ENCODE assay signal across 6 cellular contexts in the genomic region with DNA sequence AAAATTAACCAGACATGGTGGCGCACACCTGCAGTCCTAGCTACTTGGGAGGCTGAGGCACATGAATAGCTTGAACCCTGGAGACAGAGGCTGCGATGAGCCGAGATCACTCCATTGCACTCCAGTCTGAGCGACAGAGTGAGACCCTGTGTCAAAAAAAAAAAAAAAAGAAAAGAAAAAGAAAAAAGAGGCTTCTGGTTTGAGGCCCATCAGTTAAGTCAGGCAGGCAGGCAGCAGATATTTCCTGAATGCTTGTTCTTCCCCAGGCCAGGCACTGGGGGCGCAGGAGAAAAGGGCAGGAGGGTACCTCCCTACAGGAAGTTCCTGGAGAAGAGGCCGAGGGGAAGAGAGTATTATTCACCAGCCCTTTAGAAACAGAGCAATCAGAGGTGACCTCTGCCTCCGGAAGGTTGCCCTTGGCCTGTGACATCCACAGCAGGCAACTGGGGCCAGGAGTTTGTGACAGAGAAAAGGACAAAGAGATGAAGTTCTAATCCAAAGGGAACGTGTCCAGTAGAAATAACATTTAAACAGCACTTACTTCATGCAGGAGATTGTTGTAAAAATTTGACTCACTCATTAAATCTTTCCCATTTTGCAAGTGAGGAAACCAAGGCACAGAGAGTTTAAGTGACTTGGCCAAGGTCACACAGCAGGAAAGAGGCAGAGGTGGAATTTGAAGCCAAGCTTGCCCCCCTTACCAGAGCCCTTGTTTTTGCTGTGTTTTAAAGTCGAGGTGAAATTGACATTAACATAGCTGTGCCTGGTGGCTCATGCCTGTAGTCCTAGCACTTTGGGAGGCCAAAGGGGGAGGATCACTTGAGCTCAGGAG. TPM values are rescaled to one million over a fixed set of nuclear protein-coding genes. Genes with fewer than 3 reads are reported as not detected.
DNase-seq lines count a peak whose midpoint lies in the region; TF ChIP-seq lines count a peak whose summit lies in the region.

No MANE protein-coding gene starts in this region.

- DNase-seq in ELF-1 (ENCODE audit: low read depth, low spot score) (peak; percentile 74), NCI-H226 (peak; percentile 70), epithelial cell of esophagus (ENCODE audit: low read depth) (peak; percentile 54), thyroid gland (peak; percentile 36 to 41), NCI-H1930 (lab: John Stamatoyannopoulos, UW) (no peak)
- no peak for DNase-seq in activated T-helper 2 cell treated with anti-CD3 and anti-CD28 coated beads, Interferon-gamma antibody, Interleukin-2, Interleukin-4, amounts not matched to agents 10 μg/mL and 5 μg/mL and 100 μg/mL, durations not matched to agents 14 hours and 24 hours and 36 hours (ENCODE audit: low spot score)

- intact Hi-C loops in thyroid gland (cut with DNase I): no loop called here
- intact Hi-C loops in activated T-helper 2 cell treated with anti-CD3 and anti-CD28 coated beads, Interferon-gamma antibody, Interleukin-2, Interleukin-4, amounts not matched to agents 10 μg/mL and 5 μg/mL and 100 μg/mL, durations not matched to agents 14 hours and 24 hours and 36 hours (cut with micrococcal nuclease): no loop called here

- H3K4me1 ChIP-seq in thyroid gland: peaks cover 0 to 4% of the 10 kb centered on the region in 2 donors

- H3K4me3 Mint-ChIP-seq in activated T-helper 2 cell treated with anti-CD3 and anti-CD28 coated beads, Interferon-gamma antibody, Interleukin-2, Interleukin-4, amounts not matched to agents 10 μg/mL and 5 μg/mL and 100 μg/mL, durations not matched to agents 14 hours and 24 hours and 36 hours (ENCODE audit: low read depth): no peak overlapping the region

- H3K36me3 ChIP-seq in thyroid gland: no peaks in the 10 kb centered on the region

- H3K4me1 Mint-ChIP-seq in activated T-helper 2 cell treated with anti-CD3 and anti-CD28 coated beads, Interferon-gamma antibody, Interleukin-2, Interleukin-4, amounts not matched to agents 10 μg/mL and 5 μg/mL and 100 μg/mL, durations not matched to agents 14 hours and 24 hours and 36 hours (ENCODE audit: low read depth): peaks cover 9% of the 10 kb centered on the region

- no peak overlapping the region for H3K27ac Mint-ChIP-seq in activated T-helper 2 cell treated with anti-CD3 and anti-CD28 coated beads, Interferon-gamma antibody, Interleukin-2, Interleukin-4, amounts not matched to agents 10 μg/mL and 5 μg/mL and 100 μg/mL, durations not matched to agents 14 hours and 24 hours and 36 hours

- no peaks in the 10 kb centered on the region for H3K9me3 ChIP-seq in thyroid gland

- H3K27ac ChIP-seq in thyroid gland: no peak overlapping the region

- no peaks in the 10 kb centered on the region for H3K36me3 Mint-ChIP-seq in activated T-helper 2 cell treated with anti-CD3 and anti-CD28 coated beads, Interferon-gamma antibody, Interleukin-2, Interleukin-4, amounts not matched to agents 10 μg/mL and 5 μg/mL and 100 μg/mL, durations not matched to agents 14 hours and 24 hours and 36 hours (ENCODE audit: low read depth)

- H3K9me3 Mint-ChIP-seq in activated T-helper 2 cell treated with anti-CD3 and anti-CD28 coated beads, Interferon-gamma antibody, Interleukin-2, Interleukin-4, amounts not matched to agents 10 μg/mL and 5 μg/mL and 100 μg/mL, durations not matched to agents 14 hours and 24 hours and 36 hours: no peaks in the 10 kb centered on the region

- no peak for TF ChIP-seq POLR2A in thyroid gland (IDR thresholded peaks at IDR 0.05)

- no peaks in the 10 kb centered on the region for H3K27me3 ChIP-seq in thyroid gland

- TF ChIP-seq CTCF in epithelial cell of esophagus (IDR thresholded peaks at IDR 0.05; ENCODE audit: insufficient read depth, low read depth, low read length, missing control alignments) (peak; percentile 38), thyroid gland (IDR thresholded peaks at IDR 0.05) (peak in 3 of 6 experiments; percentile 14 to 42 (median 40))

- WGBS in thyroid gland, 2 donors: 57 to 64% methylated on average over 9 of the region's 9 CpGs

- H3K4me3 ChIP-seq in epithelial cell of esophagus (ENCODE audit: low read length) (no peak overlapping the region), thyroid gland (replicated peaks in 1 of 3) (no peak overlapping the region)

- H3K27me3 Mint-ChIP-seq in activated T-helper 2 cell treated with anti-CD3 and anti-CD28 coated beads, Interferon-gamma antibody, Interleukin-2, Interleukin-4, amounts not matched to agents 10 μg/mL and 5 μg/mL and 100 μg/mL, durations not matched to agents 14 hours and 24 hours and 36 hours (ENCODE audit: low read depth): no peaks in the 10 kb centered on the region

RNA-seq across cellular contexts. Expression of a gene that starts 4.3 kb away (rescaled TPM):
- total RNA-seq in thyroid gland: not detected
- not detected in 2 replicates for total RNA-seq in activated T-helper 2 cell treated with anti-CD3 and anti-CD28 coated beads, Interferon-gamma antibody, Interleukin-2, Interleukin-4, amounts not matched to agents 10 μg/mL and 5 μg/mL and 100 μg/mL, durations not matched to agents 14 hours and 24 hours and 36 hours

RNA-seq across cellular contexts. Expression of a gene that starts 7.9 kb away (rescaled TPM):
- 1 to 10 TPM; 1.9 to 4.9 (median 3.4) TPM for total RNA-seq in thyroid gland
- 76.6 and 79.1 TPM in 2 replicates for total RNA-seq in activated T-helper 2 cell treated with anti-CD3 and anti-CD28 coated beads, Interferon-gamma antibody, Interleukin-2, Interleukin-4, amounts not matched to agents 10 μg/mL and 5 μg/mL and 100 μg/mL, durations not matched to agents 14 hours and 24 hours and 36 hours

RNA-seq across cellular contexts. Expression of a gene that starts 17.5 kb away (rescaled TPM):
- total RNA-seq in thyroid gland: 1 to 10 TPM; 4.8 to 9.1 (median 9.1) TPM
- total RNA-seq in activated T-helper 2 cell treated with anti-CD3 and anti-CD28 coated beads, Interferon-gamma antibody, Interleukin-2, Interleukin-4, amounts not matched to agents 10 μg/mL and 5 μg/mL and 100 μg/mL, durations not matched to agents 14 hours and 24 hours and 36 hours: 15.7 and 17.0 TPM in 2 replicates

RNA-seq across cellular contexts. Expression of a gene that starts 38.3 kb away (rescaled TPM):
- total RNA-seq in thyroid gland: 1 to 10 TPM; 4.8 to 9.6 (median 6.8) TPM
- total RNA-seq in activated T-helper 2 cell treated with anti-CD3 and anti-CD28 coated beads, Interferon-gamma antibody, Interleukin-2, Interleukin-4, amounts not matched to agents 10 μg/mL and 5 μg/mL and 100 μg/mL, durations not matched to agents 14 hours and 24 hours and 36 hours: 0.34 TPM in 1 of 2 replicates, not detected in the other

RNA-seq across cellular contexts. Expression of a gene that starts 49.0 kb away (rescaled TPM):
- total RNA-seq in thyroid gland: 1 to 10 TPM; 7.9 to 9.9 (median 9.1) TPM
- 5.3 and 5.5 TPM in 2 replicates for total RNA-seq in activated T-helper 2 cell treated with anti-CD3 and anti-CD28 coated beads, Interferon-gamma antibody, Interleukin-2, Interleukin-4, amounts not matched to agents 10 μg/mL and 5 μg/mL and 100 μg/mL, durations not matched to agents 14 hours and 24 hours and 36 hours

Comparison
In these comparisons a context has a peak if more than half of its experiments do, and no peak if none do; other contexts are left out.
1. DNase-seq: peak in ELF-1 (single experiment), NCI-H226 (single experiment), epithelial cell of esophagus (single experiment) and thyroid gland (2 of 2); none in NCI-H1930 (0 of 2) and activated T-helper 2 cell treated with anti-CD3 and anti-CD28 coated beads, Interferon-gamma antibody, Interleukin-2, Interleukin-4, amounts not matched to agents 10 μg/mL and 5 μg/mL and 100 μg/mL, durations not matched to agents 14 hours and 24 hours and 36 hours (single experiment).
2. RNA of a gene that starts 7.9 kb away (total RNA-seq): 76.6 to 79.1 TPM in activated T-helper 2 cell treated with anti-CD3 and anti-CD28 coated beads, Interferon-gamma antibody, Interleukin-2, Interleukin-4, amounts not matched to agents 10 μg/mL and 5 μg/mL and 100 μg/mL, durations not matched to agents 14 hours and 24 hours and 36 hours; 1.9 to 4.9 TPM in thyroid gland; every median in the first group is over 10 times any median in the second.